In the genomic region with DNA sequence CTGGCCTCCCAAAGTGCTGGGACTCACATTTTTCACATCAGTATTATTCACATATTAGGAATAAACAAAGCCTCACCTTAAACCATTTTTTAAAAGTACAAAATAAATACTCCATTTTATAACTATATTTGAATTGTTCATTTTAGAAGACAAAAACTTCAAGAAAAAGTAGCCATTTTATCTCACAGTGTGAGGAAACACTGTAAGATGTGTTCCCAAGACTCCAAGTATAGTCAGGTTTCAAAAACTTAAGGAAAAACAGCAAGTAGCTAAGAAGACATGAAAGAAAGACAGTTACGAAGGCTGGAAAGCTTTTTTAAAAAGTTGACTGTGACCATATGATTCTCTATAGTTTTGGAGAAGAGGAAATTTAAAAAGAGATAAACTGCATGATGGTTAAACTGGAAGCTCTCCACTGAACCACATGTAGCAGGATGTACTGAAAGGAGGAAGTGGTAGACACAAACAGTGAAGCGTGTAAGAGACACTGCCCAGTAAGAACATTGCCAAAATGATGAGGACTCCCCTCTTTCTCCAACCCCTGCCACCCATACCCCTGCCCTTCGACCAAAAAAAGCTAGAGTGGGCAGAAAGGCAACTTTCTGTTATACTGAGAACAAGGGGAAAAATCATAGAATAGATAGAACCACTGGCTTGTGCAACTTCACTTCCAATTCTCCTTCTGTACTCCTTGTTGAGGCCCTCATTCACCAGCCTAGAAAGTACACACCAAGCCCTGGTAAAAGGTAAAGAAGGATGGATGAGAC, we compare ENCODE assay signal across 8 cellular contexts. TPM values are rescaled to one million over a fixed set of nuclear protein-coding genes. Genes with fewer than 3 reads are reported as not detected.
DNase-seq lines count a peak whose midpoint lies in the region; ATAC-seq and TF ChIP-seq lines count a peak whose summit lies in the region.

No MANE protein-coding gene starts in this region.

- H3K4me1 Mint-ChIP-seq in activated naive CD8-positive, alpha-beta T cell treated with anti-CD3 and anti-CD28 coated beads, Interleukin-2, amount 50 U/mL, for 24 hours, result peaks cover 31% of the 10 kb centered on the region

- H3K36me3 Mint-ChIP-seq in activated naive CD8-positive, alpha-beta T cell treated with anti-CD3 and anti-CD28 coated beads, Interleukin-2, amount 50 U/mL, for 24 hours (ENCODE audit: low read depth), result peaks cover 63% of the 10 kb centered on the region

- intact Hi-C loops in left colon (cut with DNase I, micrococcal nuclease), result no loop called here

- H3K4me3 Mint-ChIP-seq in activated naive CD8-positive, alpha-beta T cell treated with anti-CD3 and anti-CD28 coated beads, Interleukin-2, amount 50 U/mL, for 24 hours, result no peak overlapping the region

- H3K27me3 Mint-ChIP-seq in activated naive CD8-positive, alpha-beta T cell treated with anti-CD3 and anti-CD28 coated beads, Interleukin-2, amount 50 U/mL, for 24 hours, result no peaks in the 10 kb centered on the region

- DNase-seq in GM10266 (ENCODE audit: extremely low spot score) (peak; percentile 25), mesenteric fat pad (ENCODE audit: low spot score) (no peak), islet precursor cell (no peak), HT-29 (ENCODE audit: low spot score) (no peak), left colon (no peak)
- DNase-seq in activated naive CD8-positive, alpha-beta T cell treated with anti-CD3 and anti-CD28 coated beads, Interleukin-2, amount 50 U/mL, for 24 hours, result no peak

- TF ChIP-seq CTCF in GM10266 (IDR thresholded peaks at IDR 0.05; ENCODE audit: control insufficient read depth, insufficient read depth, low read depth, missing control alignments), result no peak

- peaks cover 4% of the 10 kb centered on the region for H3K9me3 Mint-ChIP-seq in activated naive CD8-positive, alpha-beta T cell treated with anti-CD3 and anti-CD28 coated beads, Interleukin-2, amount 50 U/mL, for 24 hours

- peak; percentile 100 for ATAC-seq in GM21360 (IDR thresholded peaks at IDR 0.05; ENCODE audit: unreplicated experiment)
- ATAC-seq in HG03457 (IDR thresholded peaks at IDR 0.05; ENCODE audit: unreplicated experiment), result peak; percentile 86
- no peak for ATAC-seq in activated naive CD8-positive, alpha-beta T cell treated with anti-CD3 and anti-CD28 coated beads, Interleukin-2, amount 50 U/mL, for 24 hours
- ATAC-seq in left colon, result no peak

- H3K27ac Mint-ChIP-seq in activated naive CD8-positive, alpha-beta T cell treated with anti-CD3 and anti-CD28 coated beads, Interleukin-2, amount 50 U/mL, for 24 hours, result peak overlapping the region; percentile 78

RNA-seq across cellular contexts. Expression of gene TMF1, which starts 6.2 kb away (rescaled TPM):
- 32.9 TPM for total RNA-seq in mesenteric fat pad
- total RNA-seq in HT-29 (2014; rRNA removed; shearing (Covaris generic)), result 8.5 and 9.9 TPM in 2 replicates
- total RNA-seq in left colon, result 10 to 100 TPM; 44.7 to 47.2 TPM

RNA-seq across cellular contexts. Expression of gene UBA3, which starts 21.8 kb away (rescaled TPM):
- 54.3 TPM for total RNA-seq in mesenteric fat pad
- 30.5 and 34.4 TPM in 2 replicates for total RNA-seq in HT-29 (2014; rRNA removed; shearing (Covaris generic))
- 10 to 100 TPM; 46.7 to 47.6 TPM for total RNA-seq in left colon

RNA-seq across cellular contexts. Expression of gene ARL6IP5, which starts 26.4 kb away (rescaled TPM):
- total RNA-seq in mesenteric fat pad (200 TPM), left colon (100 to 1,000 TPM; 118 to 143 TPM)
- total RNA-seq in HT-29 (2014; rRNA removed; shearing (Covaris generic)), result 29.9 and 46.3 TPM in 2 replicates

RNA-seq across cellular contexts. Expression of gene EOGT, which starts 44.9 kb away (rescaled TPM):
- total RNA-seq in mesenteric fat pad, result 37.9 TPM
- 5.4 and 6.6 TPM in 2 replicates for total RNA-seq in HT-29 (2014; rRNA removed; shearing (Covaris generic))
- total RNA-seq in left colon, result 10 to 100 TPM; 14.2 to 18.6 TPM

Comparison
In these comparisons a context has a peak if more than half of its experiments do, and no peak if none do; other contexts are left out.
1. ATAC-seq: peak in GM21360 (single experiment) and HG03457 (single experiment); none in activated naive CD8-positive, alpha-beta T cell treated with anti-CD3 and anti-CD28 coated beads, Interleukin-2, amount 50 U/mL, for 24 hours (single experiment) and left colon (single experiment).